ENCODE assay signal across 9 cellular contexts in genomic region chr2:74514368-74515270, GRCh38. TPM values are rescaled to one million over a fixed set of nuclear protein-coding genes. Genes with fewer than 3 reads are reported as not detected.
A peak's percentile ranks its signal among the peaks of the same experiment; 100 is the strongest.
DNase-seq lines count a peak whose midpoint lies in the region; FAIRE-seq and TF ChIP-seq lines count a peak whose summit lies in the region.
"Had no signal": no experiment of that assay in that cellular context is flagged by ENCODE, and none has a peak within 500 bp of the region (broad histone marks: within the 10 kb centered on the region; RNA-seq: fewer than 3 reads in every experiment).

Gene TLX2 (plus strand): TSS chr2:74514450. CDS start chr2:74514807, 357 bp downstream.

- peaks cover 100% of the 10 kb centered on the region in 11 experiments for H3K27me3 ChIP-seq in BLaER1 treated with 17β-estradiol and CSF1 and Interleukin-3, amounts not matched to agents 10 nM and 100 nM
- H3K27me3 ChIP-seq in mesendoderm (ENCODE audit: insufficient read depth, low read length, poor library complexity), result peaks cover 82% of the 10 kb centered on the region

- no peaks in the 10 kb centered on the region for H3K9me3 Mint-ChIP-seq in activated CD4-positive, alpha-beta memory T cell treated with anti-CD3 and anti-CD28 coated beads, Interleukin-2, amount 10 ng/mL, durations not matched to agents 7 days and 5 days

- H4K8ac ChIP-seq in mesendoderm (ENCODE audit: low read depth, low read length), result no peak within 1 kb of the TSS

- DNase-seq in GM19239 (ENCODE audit: insufficient read length, low spot score) (no peak), mesendoderm (no peak), NCI-H128 (lab: John Stamatoyannopoulos, UW; ENCODE audit: unreplicated experiment) (no peak), HEK293T (ENCODE audit: extremely low spot score) (no peak), SK-N-DZ (ENCODE audit: low spot score) (no peak), midbrain (lab: John Stamatoyannopoulos, UW) (no peak)
- peak; percentile 28 for DNase-seq in activated CD4-positive, alpha-beta memory T cell treated with anti-CD3 and anti-CD28 coated beads, Interleukin-2, amount 10 ng/mL, durations not matched to agents 7 days and 5 days

- peaks cover 0 to 37% (median 23%) of the 10 kb centered on the region in 11 experiments; a peak in 15 of 22 replicates for H4K20me1 ChIP-seq in BLaER1 treated with 17β-estradiol and CSF1 and Interleukin-3, amounts not matched to agents 10 nM and 100 nM

- FAIRE-seq in GM19239 (lab: Jason Lieb, UNC), result peak; percentile 14
- FAIRE-seq: GM18507 had no signal

- peaks cover 43% of the 10 kb centered on the region for H3K4me1 Mint-ChIP-seq in activated CD4-positive, alpha-beta memory T cell treated with anti-CD3 and anti-CD28 coated beads, Interleukin-2, amount 10 ng/mL, durations not matched to agents 7 days and 5 days

- peak within 1 kb of the TSS; percentile 67 for H3K56ac ChIP-seq in mesendoderm (ENCODE audit: low read length)

- peaks cover 10% of the 10 kb centered on the region for H3K36me3 Mint-ChIP-seq in activated CD4-positive, alpha-beta memory T cell treated with anti-CD3 and anti-CD28 coated beads, Interleukin-2, amount 10 ng/mL, durations not matched to agents 7 days and 5 days (ENCODE audit: low read depth)

- H3K4me3 ChIP-seq in BLaER1 treated with 17β-estradiol and CSF1 and Interleukin-3, amounts not matched to agents 10 nM and 100 nM, result peak within 1 kb of the TSS in 9 of 10 experiments; percentile 17 to 36 (median 20); a peak in 9 of 20 replicates
- no peak within 1 kb of the TSS for H3K4me3 ChIP-seq in mesendoderm (ENCODE audit: low read length)

- H3K9me3 ChIP-seq in BLaER1 treated with 17β-estradiol and CSF1 and Interleukin-3, amounts not matched to agents 10 nM and 100 nM (replicated peaks in 1 of 11), result peaks cover 4 to 29% (median 17%) of the 10 kb centered on the region in 11 experiments; a peak in 15 of 22 replicates

- no peaks in the 10 kb centered on the region for H3K79me1 ChIP-seq in mesendoderm (ENCODE audit: low read length)

- no peaks in the 10 kb centered on the region for H3K36me3 ChIP-seq in BLaER1 treated with 17β-estradiol and CSF1 and Interleukin-3, amounts not matched to agents 10 nM and 100 nM
- no peaks in the 10 kb centered on the region for H3K36me3 ChIP-seq in mesendoderm (ENCODE audit: control insufficient read depth, insufficient read depth, low read length)

- no peak within 1 kb of the TSS for H2BK5ac ChIP-seq in mesendoderm (ENCODE audit: low read length)

- no peak within 1 kb of the TSS for H3K9ac ChIP-seq in BLaER1 treated with 17β-estradiol and CSF1 and Interleukin-3, amounts not matched to agents 10 nM and 100 nM
- H3K9ac ChIP-seq in mesendoderm (ENCODE audit: low read length), result no peak within 1 kb of the TSS

- peak within 1 kb of the TSS; percentile 12 to 73 (median 49); a peak in 21 of 22 replicates for H3K4me2 ChIP-seq in BLaER1 treated with 17β-estradiol and CSF1 and Interleukin-3, amounts not matched to agents 10 nM and 100 nM
- peak within 1 kb of the TSS; percentile 29 for H3K4me2 ChIP-seq in mesendoderm (ENCODE audit: low read length)

- H2BK15ac ChIP-seq in mesendoderm (replicated peaks; ENCODE audit: low read depth), result no peak within 1 kb of the TSS

- no peak within 1 kb of the TSS for H2BK120ac ChIP-seq in mesendoderm (ENCODE audit: low read depth, low read length)

- POLR2A ChIA-PET in activated CD4-positive, alpha-beta memory T cell treated with anti-CD3 and anti-CD28 coated beads, Interleukin-2, amount 10 ng/mL, durations not matched to agents 7 days and 5 days (lab: Charles Lee), result interaction anchor here (1.1 to 6.9 kb wide), 7 partner anchors 10 to 69 kb away, joined by 3 to 64 read pairs (median 18); partner anchors contain the start of genes AUP1, CCDC142, DQX1 and HTRA2
- POLR2A ChIA-PET in HEK293T (lab: Yijun Ruan, JAX), result no interaction called here

- H3K79me2 ChIP-seq in mesendoderm (ENCODE audit: control insufficient read depth, insufficient read depth, low read length), result no peaks in the 10 kb centered on the region

- H3K27ac ChIP-seq in BLaER1 treated with 17β-estradiol and CSF1 and Interleukin-3, amounts not matched to agents 10 nM and 100 nM, result no peak within 1 kb of the TSS
- H3K27ac ChIP-seq in mesendoderm (ENCODE audit: low read depth, low read length), result no peak within 1 kb of the TSS

- no peak within 1 kb of the TSS for H3K27ac Mint-ChIP-seq in activated CD4-positive, alpha-beta memory T cell treated with anti-CD3 and anti-CD28 coated beads, Interleukin-2, amount 10 ng/mL, durations not matched to agents 7 days and 5 days

- H3K4me1 ChIP-seq in BLaER1 treated with 17β-estradiol and CSF1 and Interleukin-3, amounts not matched to agents 10 nM and 100 nM, result peaks cover 5 to 19% (median 8%) of the 10 kb centered on the region in 10 experiments; a peak in 11 of 20 replicates
- H3K4me1 ChIP-seq in mesendoderm (ENCODE audit: control insufficient read depth, low read depth, low read length), result peaks cover 3% of the 10 kb centered on the region

- H3K27me3 Mint-ChIP-seq in activated CD4-positive, alpha-beta memory T cell treated with anti-CD3 and anti-CD28 coated beads, Interleukin-2, amount 10 ng/mL, durations not matched to agents 7 days and 5 days, result peaks cover 76% of the 10 kb centered on the region

- no CpG with 5 or more reads among the region's 82 CpGs for WGBS in mesendoderm (ENCODE audit: extremely low coverage, insufficient coverage, low lambda C conversion rate)

- peak within 1 kb of the TSS; percentile 79 for H3K4me3 Mint-ChIP-seq in activated CD4-positive, alpha-beta memory T cell treated with anti-CD3 and anti-CD28 coated beads, Interleukin-2, amount 10 ng/mL, durations not matched to agents 7 days and 5 days

- no peak within 1 kb of the TSS for H3K4ac ChIP-seq in mesendoderm (ENCODE audit: low read depth, low read length)

- H3K18ac ChIP-seq in mesendoderm (ENCODE audit: low read length), result no peak within 1 kb of the TSS

- CTCF ChIA-PET in activated CD4-positive, alpha-beta memory T cell treated with anti-CD3 and anti-CD28 coated beads, Interleukin-2, amount 10 ng/mL, durations not matched to agents 7 days and 5 days (lab: Charles Lee), result no interaction called here
- CTCF ChIA-PET in HEK293T (lab: Yijun Ruan, JAX), result no interaction called here

- H4K5ac ChIP-seq in mesendoderm (ENCODE audit: low read length), result no peak within 1 kb of the TSS

- H3K23ac ChIP-seq in mesendoderm (ENCODE audit: low read length), result peak within 1 kb of the TSS; percentile 66

- no peak within 1 kb of the TSS for H2AK5ac ChIP-seq in mesendoderm (ENCODE audit: low read length)

TF ChIP-seq in HEK293T, 16 proteins besides CTCF, POLR2A, EP300 and RAD21:
- TF ChIP-seq ZNF384 (IDR thresholded peaks at IDR 0.05) (no peak), CTBP1 (IDR thresholded peaks at IDR 0.05; ENCODE audit: borderline replicate concordance) (no peak), FOXM1 (IDR thresholded peaks at IDR 0.05; ENCODE audit: borderline replicate concordance) (no peak), FOXA1 (IDR thresholded peaks at IDR 0.05) (no peak), L3MBTL2 (conservative IDR thresholded peaks at IDR 0.05) (no peak), SUZ12 (IDR thresholded peaks at IDR 0.05) (no peak), ELF4 (IDR thresholded peaks at IDR 0.05) (no peak), BHLHE40 (IDR thresholded peaks at IDR 0.05; ENCODE audit: borderline replicate concordance) (no peak)
- TF ChIP-seq, protein P1, sequence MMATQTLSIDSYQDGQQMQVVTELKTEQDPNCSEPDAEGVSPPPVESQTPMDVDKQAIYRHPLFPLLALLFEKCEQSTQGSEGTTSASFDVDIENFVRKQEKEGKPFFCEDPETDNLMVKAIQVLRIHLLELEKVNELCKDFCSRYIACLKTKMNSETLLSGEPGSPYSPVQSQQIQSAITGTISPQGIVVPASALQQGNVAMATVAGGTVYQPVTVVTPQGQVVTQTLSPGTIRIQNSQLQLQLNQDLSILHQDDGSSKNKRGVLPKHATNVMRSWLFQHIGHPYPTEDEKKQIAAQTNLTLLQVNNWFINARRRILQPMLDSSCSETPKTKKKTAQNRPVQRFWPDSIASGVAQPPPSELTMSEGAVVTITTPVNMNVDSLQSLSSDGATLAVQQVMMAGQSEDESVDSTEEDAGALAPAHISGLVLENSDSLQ (IDR thresholded peaks at IDR 0.05), result no peak

RNA-seq across cellular contexts. Expression of gene TLX2, which starts in this region (rescaled TPM):
- total RNA-seq in activated CD4-positive, alpha-beta memory T cell treated with anti-CD3 and anti-CD28 coated beads, Interleukin-2, amount 10 ng/mL, durations not matched to agents 7 days and 5 days, result 1 to 10 TPM; 2.6 to 3.3 TPM
- polyA plus RNA-seq in mesendoderm (2013, experiment 1 of 2), result 0.01 TPM
- polyA plus RNA-seq in mesendoderm (2013, experiment 2 of 2), result 0.06 TPM
- 209 and 286 TPM in 2 replicates for polyA plus RNA-seq in SK-N-DZ (2014; cell fraction: cytosol; rRNA removed)
- polyA plus RNA-seq in SK-N-DZ (2014; cell fraction: nucleus; rRNA removed), result 679 and 702 TPM in 2 replicates
